In genomic region chr16:31177136-31177535, GRCh38 we compare ENCODE assay signal across 7 cellular contexts. TPM values are rescaled to one million over a fixed set of nuclear protein-coding genes. Genes with fewer than 3 reads are reported as not detected.
DNase-seq lines count a peak whose midpoint lies in the region; ATAC-seq and TF ChIP-seq lines count a peak whose summit lies in the region.
"Had no signal": no experiment of that assay in that cellular context is flagged by ENCODE, and none has a peak within 500 bp of the region (broad histone marks: within the 10 kb centered on the region; RNA-seq: fewer than 3 reads in every experiment).

No MANE protein-coding gene starts in this region.

- peaks cover 0 to under 1% (median 0%) of the 10 kb centered on the region in 3 donors for H3K36me3 ChIP-seq in esophagus squamous epithelium

- peak overlapping the region; percentile 99 for H3K4me3 Mint-ChIP-seq in activated T-helper 17 cell treated with anti-CD3 and anti-CD28 coated beads, Interleukin-2, amount 50 U/mL, for 72 hours

- no peaks in the 10 kb centered on the region for H3K27me3 Mint-ChIP-seq in activated T-helper 17 cell treated with anti-CD3 and anti-CD28 coated beads, Interleukin-2, amount 50 U/mL, for 72 hours

- intact Hi-C loops in esophagus squamous epithelium (cut with DNase I), result no loop called here

- peaks cover 15% of the 10 kb centered on the region for H3K4me1 Mint-ChIP-seq in activated T-helper 17 cell treated with anti-CD3 and anti-CD28 coated beads, Interleukin-2, amount 50 U/mL, for 72 hours

- whole genome bisulfite sequencing in esophagus squamous epithelium, 2 donors, result 47 to 57% methylated on average over 3 of the region's 3 CpGs

- H3K9me3 Mint-ChIP-seq in activated T-helper 17 cell treated with anti-CD3 and anti-CD28 coated beads, Interleukin-2, amount 50 U/mL, for 72 hours, result no peaks in the 10 kb centered on the region

- no peak overlapping the region for H3K4me3 ChIP-seq in esophagus squamous epithelium

- H3K4me1 ChIP-seq in esophagus squamous epithelium, result peaks cover 16 to 26% (median 16%) of the 10 kb centered on the region in 3 donors

- peak; percentile 23 for ATAC-seq in activated T-helper 17 cell treated with anti-CD3 and anti-CD28 coated beads, Interleukin-2, amount 50 U/mL, for 72 hours (replicated peaks)

- peaks cover 31% of the 10 kb centered on the region for H3K36me3 Mint-ChIP-seq in activated T-helper 17 cell treated with anti-CD3 and anti-CD28 coated beads, Interleukin-2, amount 50 U/mL, for 72 hours (ENCODE audit: low read depth)

- TF ChIP-seq POLR2A in esophagus squamous epithelium (IDR thresholded peaks at IDR 0.05), result no peak

- H3K9me3 ChIP-seq in esophagus squamous epithelium, result no peaks in the 10 kb centered on the region
- H3K9me3 ChIP-seq: neutrophil had no signal

- no peaks in the 10 kb centered on the region for H3K27me3 ChIP-seq in esophagus squamous epithelium
- H3K27me3 ChIP-seq: neutrophil had no signal

- H3K27ac Mint-ChIP-seq in activated T-helper 17 cell treated with anti-CD3 and anti-CD28 coated beads, Interleukin-2, amount 50 U/mL, for 72 hours, result no peak overlapping the region

- DNase-seq in NCI-H2029 treated with DMSO at 0.1 percent for 48 hours (lab: John Stamatoyannopoulos, UW) (peak; percentile 86), esophagus squamous epithelium (lab: John Stamatoyannopoulos, UW) (no peak), OCI-M2 (lab: John Stamatoyannopoulos, UW; ENCODE audit: unreplicated experiment) (no peak), retina (no peak)
- peak; percentile 26 for DNase-seq in stimulated activated CD8-positive, alpha-beta memory T cell treated with anti-CD3 and anti-CD28 coated beads, Interleukin-12 subunit alpha, Interleukin-12 subunit beta, amount 100 ng/mL, for 1 hour (ENCODE audit: low read depth)

- no peak overlapping the region for H3K27ac ChIP-seq in esophagus squamous epithelium
- H3K27ac ChIP-seq: neutrophil had no signal

- no peak for TF ChIP-seq CTCF in esophagus squamous epithelium (IDR thresholded peaks at IDR 0.05)

RNA-seq across cellular contexts. Expression of gene FUS, which starts 2.8 kb away (rescaled TPM):
- total RNA-seq in activated T-helper 17 cell treated with anti-CD3 and anti-CD28 coated beads, Interleukin-2, amount 50 U/mL, for 72 hours, result 100 to 1,000 TPM; 425 to 686 TPM
- total RNA-seq in esophagus squamous epithelium, result 10 to 100 TPM; 30.2 to 97.8 (median 55.1) TPM

RNA-seq across cellular contexts. Expression of gene PYCARD, which starts 25.4 kb away (rescaled TPM):
- 10 to 100 TPM in 1 of 2 donors, 1 to 10 TPM in 1; 9.6 to 25.6 TPM for total RNA-seq in activated T-helper 17 cell treated with anti-CD3 and anti-CD28 coated beads, Interleukin-2, amount 50 U/mL, for 72 hours
- 10 to 100 TPM; 53.0 to 70.7 (median 63.9) TPM for total RNA-seq in esophagus squamous epithelium

RNA-seq across cellular contexts. Expression of gene PRSS36, which starts 27.3 kb away (rescaled TPM):
- 1 to 10 TPM; 1.1 TPM for total RNA-seq in activated T-helper 17 cell treated with anti-CD3 and anti-CD28 coated beads, Interleukin-2, amount 50 U/mL, for 72 hours
- 1 to 10 TPM in 2 of 4 donors, under 1 TPM in 2; 0.38 to 4.2 (median 1.9) TPM for total RNA-seq in esophagus squamous epithelium

RNA-seq across cellular contexts. Expression of gene TRIM72, which starts 36.8 kb away (rescaled TPM):
- total RNA-seq in activated T-helper 17 cell treated with anti-CD3 and anti-CD28 coated beads, Interleukin-2, amount 50 U/mL, for 72 hours, result under 1 TPM in 1 of 2 donors, not detected in 1; 0.08 TPM
- not detected for total RNA-seq in esophagus squamous epithelium

RNA-seq across cellular contexts. Expression of gene PYDC1, which starts 39.8 kb away (rescaled TPM):
- total RNA-seq in activated T-helper 17 cell treated with anti-CD3 and anti-CD28 coated beads, Interleukin-2, amount 50 U/mL, for 72 hours, result under 1 TPM in 1 of 2 donors, not detected in 1; 0.61 TPM
- total RNA-seq in esophagus squamous epithelium, result not detected

Comparison
In these comparisons a context has a peak if more than half of its experiments do, and no peak if none do; other contexts are left out.
1. DNase-seq: peak in NCI-H2029 treated with DMSO at 0.1 percent for 48 hours (single experiment) and stimulated activated CD8-positive, alpha-beta memory T cell treated with anti-CD3 and anti-CD28 coated beads, Interleukin-12 subunit alpha, Interleukin-12 subunit beta, amount 100 ng/mL, for 1 hour (single experiment); none in esophagus squamous epithelium (single experiment), OCI-M2 (single experiment) and retina (single experiment).
2. RNA of gene FUS, which starts 2.8 kb away (total RNA-seq): 425 to 686 TPM in activated T-helper 17 cell treated with anti-CD3 and anti-CD28 coated beads, Interleukin-2, amount 50 U/mL, for 72 hours; 30.2 to 97.8 TPM in esophagus squamous epithelium; every median in the first group is over 4 times any median in the second.